ENCODE assay signal across 2 cellular contexts in genomic region chr4:7030856-7031255, GRCh38.
TF ChIP-seq lines count a peak whose summit lies in the region.

No MANE protein-coding gene starts in this region.

TF ChIP-seq in HCT116, 20 proteins besides CTCF, POLR2A, EP300 and RAD21:
- TF ChIP-seq ZNF274 (IDR thresholded peaks at IDR 0.05; ENCODE audit: low read depth, low read length) = no peak
- TF ChIP-seq TCF7L2 (IDR thresholded peaks at IDR 0.05; ENCODE audit: borderline replicate concordance, extremely low read depth, insufficient read depth, insufficient read length) = no peak
- no peak for TF ChIP-seq POLR2AphosphoS5 (IDR thresholded peaks at IDR 0.05; ENCODE audit: low read depth, low read length)
- no peak for TF ChIP-seq ZFX (IDR thresholded peaks at IDR 0.05)
- no peak for TF ChIP-seq CEBPB (IDR thresholded peaks at IDR 0.05; ENCODE audit: low read depth)
- no peak for TF ChIP-seq SP1 (IDR thresholded peaks at IDR 0.05; ENCODE audit: low read depth)
- no peak for TF ChIP-seq SIN3A (IDR thresholded peaks at IDR 0.05; ENCODE audit: low read depth)
- TF ChIP-seq, protein P1, sequence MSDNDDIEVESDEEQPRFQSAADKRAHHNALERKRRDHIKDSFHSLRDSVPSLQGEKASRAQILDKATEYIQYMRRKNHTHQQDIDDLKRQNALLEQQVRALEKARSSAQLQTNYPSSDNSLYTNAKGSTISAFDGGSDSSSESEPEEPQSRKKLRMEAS (IDR thresholded peaks at IDR 0.05) = no peak
- TF ChIP-seq ELF1 (IDR thresholded peaks at IDR 0.05; ENCODE audit: borderline replicate concordance, low read depth) = no peak
- TF ChIP-seq SRF (IDR thresholded peaks at IDR 0.05; ENCODE audit: low read depth) = no peak
- no peak for TF ChIP-seq JUND (IDR thresholded peaks at IDR 0.05)
- no peak for TF ChIP-seq EGR1 (IDR thresholded peaks at IDR 0.05; ENCODE audit: low read depth)
TF ChIP-seq in HCT116: peak in this region for 0.

TF ChIP-seq in K562, 482 proteins besides CTCF, POLR2A, EP300 and RAD21:
- no peak for TF ChIP-seq CREB3L1 (IDR thresholded peaks at IDR 0.05; ENCODE audit: borderline replicate concordance, low read depth)
- TF ChIP-seq ZNF644 (tag; IDR thresholded peaks at IDR 0.05; ENCODE audit: low read depth) = no peak
- TF ChIP-seq NCOA1 (IDR thresholded peaks at IDR 0.05; ENCODE audit: low read depth) = no peak
- TF ChIP-seq, protein P1 (CRISPR knock-in tag; IDR thresholded peaks at IDR 0.05) = no peak
- TF ChIP-seq PYGO2 (tag; IDR thresholded peaks at IDR 0.05) = no peak
- TF ChIP-seq CAMTA2 (CRISPR knock-in tag; conservative IDR thresholded peaks at IDR 0.05) = no peak
- no peak for TF ChIP-seq ARHGAP35 (IDR thresholded peaks at IDR 0.05; ENCODE audit: partially characterized antibody)
- TF ChIP-seq ZFPM2 (CRISPR knock-in tag; IDR thresholded peaks at IDR 0.05) = no peak
- TF ChIP-seq CEBPG (CRISPR knock-in tag; IDR thresholded peaks at IDR 0.05) = no peak
- no peak for TF ChIP-seq CEBPG (tag; conservative IDR thresholded peaks at IDR 0.05 in 1 of 2, IDR thresholded peaks at IDR 0.05 in 1 of 2)
- TF ChIP-seq, protein P2, sequence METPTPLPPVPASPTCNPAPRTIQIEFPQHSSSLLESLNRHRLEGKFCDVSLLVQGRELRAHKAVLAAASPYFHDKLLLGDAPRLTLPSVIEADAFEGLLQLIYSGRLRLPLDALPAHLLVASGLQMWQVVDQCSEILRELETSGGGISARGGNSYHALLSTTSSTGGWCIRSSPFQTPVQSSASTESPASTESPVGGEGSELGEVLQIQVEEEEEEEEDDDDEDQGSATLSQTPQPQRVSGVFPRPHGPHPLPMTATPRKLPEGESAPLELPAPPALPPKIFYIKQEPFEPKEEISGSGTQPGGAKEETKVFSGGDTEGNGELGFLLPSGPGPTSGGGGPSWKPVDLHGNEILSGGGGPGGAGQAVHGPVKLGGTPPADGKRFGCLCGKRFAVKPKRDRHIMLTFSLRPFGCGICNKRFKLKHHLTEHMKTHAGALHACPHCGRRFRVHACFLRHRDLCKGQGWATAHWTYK (CRISPR knock-in tag; IDR thresholded peaks at IDR 0.05) = no peak
- TF ChIP-seq ZNF12 (CRISPR knock-in tag; IDR thresholded peaks at IDR 0.05) = no peak
- no peak for TF ChIP-seq EZH2 (IDR thresholded peaks at IDR 0.05; ENCODE audit: borderline replicate concordance, low read depth, low read length)
- no peak for TF ChIP-seq GTF2E2 (tag; IDR thresholded peaks at IDR 0.05)
- TF ChIP-seq ZEB2 (IDR thresholded peaks at IDR 0.05) = no peak
- TF ChIP-seq, protein P3, sequence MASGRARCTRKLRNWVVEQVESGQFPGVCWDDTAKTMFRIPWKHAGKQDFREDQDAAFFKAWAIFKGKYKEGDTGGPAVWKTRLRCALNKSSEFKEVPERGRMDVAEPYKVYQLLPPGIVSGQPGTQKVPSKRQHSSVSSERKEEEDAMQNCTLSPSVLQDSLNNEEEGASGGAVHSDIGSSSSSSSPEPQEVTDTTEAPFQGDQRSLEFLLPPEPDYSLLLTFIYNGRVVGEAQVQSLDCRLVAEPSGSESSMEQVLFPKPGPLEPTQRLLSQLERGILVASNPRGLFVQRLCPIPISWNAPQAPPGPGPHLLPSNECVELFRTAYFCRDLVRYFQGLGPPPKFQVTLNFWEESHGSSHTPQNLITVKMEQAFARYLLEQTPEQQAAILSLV (tag; IDR thresholded peaks at IDR 0.05) = no peak
- no peak for TF ChIP-seq MGA (IDR thresholded peaks at IDR 0.05)
- no peak for TF ChIP-seq FOSL1 (tag; conservative IDR thresholded peaks at IDR 0.05)
- TF ChIP-seq NONO (IDR thresholded peaks at IDR 0.05; ENCODE audit: low read depth in 2 of 2, low read length in 1 of 2) = no peak
